14 cellular contexts compared by ENCODE assay signal in genomic region chr13:33205224-33205623, GRCh38.
DNase-seq lines count a peak whose midpoint lies in the region; ATAC-seq, FAIRE-seq and TF ChIP-seq lines count a peak whose summit lies in the region.
"Had no signal": no experiment of that assay in that cellular context is flagged by ENCODE, and none has a peak within 500 bp of the region (broad histone marks: within the 10 kb centered on the region; RNA-seq: fewer than 3 reads in every experiment).

No MANE protein-coding gene starts in this region.

- H3K27me3 ChIP-seq in left ventricle myocardium inferior (ENCODE audit: low read depth) (no peaks in the 10 kb centered on the region), endocrine pancreas (ENCODE audit: control insufficient read depth, insufficient read depth, low read length) (no peaks in the 10 kb centered on the region), pancreas (no peaks in the 10 kb centered on the region), uterus (no peaks in the 10 kb centered on the region)

- intact Hi-C loops in left ventricle myocardium inferior (cut with micrococcal nuclease) (no loop called here), Right ventricle myocardium inferior (cut with DNase I) (loop anchor here (5.0 kb wide), 1 partner anchor 78 kb away; no protein-coding TSS in a partner anchor), pancreas (cut with DNase I) (no loop called here), uterus (cut with DNase I; ENCODE audit: low total_unique reads) (no loop called here)
- intact Hi-C loops in activated CD4-positive, alpha-beta memory T cell treated with anti-CD3 and anti-CD28 coated beads for 36 hours (cut with micrococcal nuclease): no loop called here

- H3K4me3 ChIP-seq in left ventricle myocardium inferior (peak overlapping the region; percentile 60), endocrine pancreas (ENCODE audit: control insufficient read depth, insufficient read depth, low read length) (peak overlapping the region; percentile 97), pancreas (peak overlapping the region in 3 of 4 donors; percentile 7 to 44 (median 38)), uterus (peak overlapping the region; percentile 25 to 31)

- POLR2A ChIA-PET in activated CD4-positive, alpha-beta memory T cell treated with anti-CD3 and anti-CD28 coated beads for 36 hours (lab: Charles Lee): no interaction called here

- no peak for TF ChIP-seq CTCF in left ventricle myocardium inferior (IDR thresholded peaks at IDR 0.05; ENCODE audit: borderline replicate concordance)
- no peak for TF ChIP-seq CTCF in pancreas (IDR thresholded peaks at IDR 0.05)
- no peak for TF ChIP-seq CTCF in uterus (IDR thresholded peaks at IDR 0.05)

- H3K4me1 ChIP-seq in left ventricle myocardium inferior (peaks cover 90% of the 10 kb centered on the region), endocrine pancreas (ENCODE audit: control insufficient read depth, insufficient read depth, low read length) (peaks cover 23% of the 10 kb centered on the region), pancreas (peaks cover 26 to 48% (median 44%) of the 10 kb centered on the region in 3 donors), uterus (no peaks in the 10 kb centered on the region)

- ATAC-seq in Right ventricle myocardium inferior (no peak), pancreas (no peak)
- no peak for ATAC-seq in activated CD4-positive, CD25-positive, alpha-beta regulatory T cell treated with anti-CD3 and anti-CD28 coated beads, Interleukin-2, amount 50 U/mL, for 24 hours

- no peaks in the 10 kb centered on the region for H3K36me3 ChIP-seq in left ventricle myocardium inferior
- H3K36me3 ChIP-seq in endocrine pancreas (ENCODE audit: control insufficient read depth, insufficient read depth, low read length): no peaks in the 10 kb centered on the region
- H3K36me3 ChIP-seq in pancreas: no peaks in the 10 kb centered on the region
- H3K36me3 ChIP-seq in uterus: no peaks in the 10 kb centered on the region

- no peak overlapping the region for H3K9ac ChIP-seq in endocrine pancreas (ENCODE audit: control insufficient read depth, insufficient read depth, low read length)

- WGBS in pancreas, 2 donors: 16 to 20% methylated on average over 4 of the region's 4 CpGs

- no peak for DNase-seq in left ventricle myocardium inferior
- DNase-seq in Right ventricle myocardium inferior (ENCODE audit: missing footprints): no peak
- DNase-seq in pancreas: no peak
- DNase-seq in uterus: no peak
- DNase-seq in activated CD4-positive, alpha-beta memory T cell treated with anti-CD3 and anti-CD28 coated beads for 36 hours: no peak
- no peak for DNase-seq in iPS-NIHi7 (ENCODE audit: extremely low spot score)
- DNase-seq: activated effector memory CD4-positive, alpha-beta T cell treated with Interleukin-2 at 50 U/mL for 16 hours; nephron progenitor cell; SHP77 treated with DMSO at 0.1 percent for 48 hours; stimulated activated CD4-positive, alpha-beta T cell treated with anti-CD3 and anti-CD28 coated beads, Interleukin-1b, Interleukin-23, amount 100 ng/mL, for 48 hours; stimulated activated naive B cell treated with anti-CD40 and anti-IgM and Interleukin-4, amounts not matched to agents 10 μg/mL and 1 μg/mL and 100 μg/mL, for 72 hours had no signal

- no peak overlapping the region for H3K27ac Mint-ChIP-seq in activated CD4-positive, alpha-beta memory T cell treated with anti-CD3 and anti-CD28 coated beads for 36 hours
- H3K27ac Mint-ChIP-seq: stimulated activated naive B cell treated with anti-CD40 and anti-IgM and Interleukin-4, amounts not matched to agents 10 μg/mL and 1 μg/mL and 100 μg/mL, for 72 hours had no signal

- TF ChIP-seq POLR2A in uterus (IDR thresholded peaks at IDR 0.05): no peak

- CTCF ChIA-PET in activated CD4-positive, alpha-beta memory T cell treated with anti-CD3 and anti-CD28 coated beads for 36 hours (lab: Charles Lee): no interaction called here

- no peak overlapping the region for H3K4me3 Mint-ChIP-seq in activated CD4-positive, alpha-beta memory T cell treated with anti-CD3 and anti-CD28 coated beads for 36 hours
- H3K4me3 Mint-ChIP-seq: nephron progenitor cell; stimulated activated naive B cell treated with anti-CD40 and anti-IgM and Interleukin-4, amounts not matched to agents 10 μg/mL and 1 μg/mL and 100 μg/mL, for 72 hours had no signal

- peaks cover 12% of the 10 kb centered on the region for H3K4me1 Mint-ChIP-seq in activated CD4-positive, alpha-beta memory T cell treated with anti-CD3 and anti-CD28 coated beads for 36 hours (ENCODE audit: low read depth)

- no peaks in the 10 kb centered on the region for H3K36me3 Mint-ChIP-seq in activated CD4-positive, alpha-beta memory T cell treated with anti-CD3 and anti-CD28 coated beads for 36 hours
- H3K36me3 Mint-ChIP-seq: stimulated activated naive B cell treated with anti-CD40 and anti-IgM and Interleukin-4, amounts not matched to agents 10 μg/mL and 1 μg/mL and 100 μg/mL, for 72 hours had no signal

- FAIRE-seq in pancreas (lab: Jason Lieb, UNC): no peak

- no peaks in the 10 kb centered on the region for H3K9me3 Mint-ChIP-seq in activated CD4-positive, alpha-beta memory T cell treated with anti-CD3 and anti-CD28 coated beads for 36 hours
- H3K9me3 Mint-ChIP-seq: nephron progenitor cell had no signal

- H3K27me3 Mint-ChIP-seq in activated CD4-positive, alpha-beta memory T cell treated with anti-CD3 and anti-CD28 coated beads for 36 hours: peaks cover 6% of the 10 kb centered on the region

- H3K9me3 ChIP-seq in left ventricle myocardium inferior (replicated peaks) (no peaks in the 10 kb centered on the region), endocrine pancreas (ENCODE audit: control insufficient read depth, low read length) (no peaks in the 10 kb centered on the region), pancreas (no peaks in the 10 kb centered on the region), uterus (no peaks in the 10 kb centered on the region)

- H3K27ac ChIP-seq in left ventricle myocardium inferior (replicated peaks): peak overlapping the region; percentile 87
- H3K27ac ChIP-seq in pancreas: peak overlapping the region; percentile 56 to 90 (median 73)
- peak overlapping the region; percentile 76 to 90 for H3K27ac ChIP-seq in uterus
- H3K27ac ChIP-seq: HL-60 had no signal

Comparison
In these comparisons a context has a peak if more than half of its experiments do, and no peak if none do; other contexts are left out.
1. H3K4me3 ChIP-seq: peak in every context shown above with its lines; median percentile 97 in endocrine pancreas; 60 in left ventricle myocardium inferior; 38 in pancreas; 28 in uterus.